ENCODE assay signal across 1 cellular context in the genomic region with DNA sequence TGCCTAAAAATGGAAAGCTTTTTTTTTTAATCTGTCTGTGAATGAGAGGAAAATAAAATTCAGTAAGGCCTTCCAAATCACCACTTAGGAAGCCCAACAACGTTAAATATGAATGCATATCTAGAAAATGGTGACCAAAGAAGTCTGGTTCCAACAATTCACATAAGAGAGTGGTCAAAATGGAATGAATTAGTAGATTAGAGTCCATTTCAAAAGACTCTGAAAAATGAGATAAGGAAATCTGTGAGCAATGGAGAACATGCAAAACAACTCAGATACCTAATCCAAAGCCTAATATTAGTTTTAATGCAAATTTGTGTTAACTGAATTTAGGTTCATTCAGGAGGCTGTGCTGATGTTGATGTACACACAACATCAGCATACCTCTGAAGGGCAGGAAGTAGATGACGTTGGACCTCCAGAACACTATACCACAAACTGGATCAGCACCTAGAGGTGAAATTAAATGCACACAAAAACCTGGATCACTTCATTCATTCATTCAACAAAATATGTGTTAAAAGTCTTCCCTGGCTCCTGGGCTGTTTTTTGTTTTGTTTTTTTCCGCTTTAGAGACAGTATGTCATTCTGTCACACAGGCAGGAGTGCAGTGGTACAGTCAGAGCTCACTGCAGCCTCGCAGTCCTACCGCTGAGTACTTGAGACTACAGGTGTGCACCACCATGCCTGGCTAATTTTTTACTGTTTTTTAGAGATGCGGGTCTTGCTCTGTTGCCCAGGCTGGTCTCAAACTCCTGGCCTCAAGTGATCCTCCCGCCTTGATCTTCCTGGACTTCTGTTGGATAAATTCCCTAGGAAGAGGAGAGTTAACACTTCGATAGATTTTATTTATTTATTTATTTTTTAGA.
TF ChIP-seq lines count a peak whose summit lies in the region.

No MANE protein-coding gene starts in this region.

TF ChIP-seq in IMR-90, 13 proteins besides CTCF, POLR2A, EP300 and RAD21:
- no peak for TF ChIP-seq BHLHE40 (IDR thresholded peaks at IDR 0.05; ENCODE audit: low read depth, low read length)
- no peak for TF ChIP-seq CEBPB (IDR thresholded peaks at IDR 0.05; ENCODE audit: low read depth, low read length)
- no peak for TF ChIP-seq RCOR1 (IDR thresholded peaks at IDR 0.05; ENCODE audit: insufficient replicate concordance, low read length)
- TF ChIP-seq, protein P1, sequence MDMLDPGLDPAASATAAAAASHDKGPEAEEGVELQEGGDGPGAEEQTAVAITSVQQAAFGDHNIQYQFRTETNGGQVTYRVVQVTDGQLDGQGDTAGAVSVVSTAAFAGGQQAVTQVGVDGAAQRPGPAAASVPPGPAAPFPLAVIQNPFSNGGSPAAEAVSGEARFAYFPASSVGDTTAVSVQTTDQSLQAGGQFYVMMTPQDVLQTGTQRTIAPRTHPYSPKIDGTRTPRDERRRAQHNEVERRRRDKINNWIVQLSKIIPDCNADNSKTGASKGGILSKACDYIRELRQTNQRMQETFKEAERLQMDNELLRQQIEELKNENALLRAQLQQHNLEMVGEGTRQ (IDR thresholded peaks at IDR 0.05; ENCODE audit: low read depth, low read length): no peak
- TF ChIP-seq SMC3 (IDR thresholded peaks at IDR 0.05; ENCODE audit: low read depth, low read length): no peak
- no peak for TF ChIP-seq CHD1 (IDR thresholded peaks at IDR 0.05; ENCODE audit: low read depth, low read length)
- no peak for TF ChIP-seq MXI1 (IDR thresholded peaks at IDR 0.05; ENCODE audit: borderline replicate concordance, low read depth, low read length)
- no peak for TF ChIP-seq NFE2L2 (IDR thresholded peaks at IDR 0.05; ENCODE audit: low read depth, low read length)
- TF ChIP-seq FOS (IDR thresholded peaks at IDR 0.05; ENCODE audit: low read depth, low read length): no peak
- no peak for TF ChIP-seq ELK1 (IDR thresholded peaks at IDR 0.05; ENCODE audit: borderline replicate concordance, low read depth, low read length)
- TF ChIP-seq MAFK (IDR thresholded peaks at IDR 0.05; ENCODE audit: low read depth, low read length): no peak
- TF ChIP-seq RFX5 (IDR thresholded peaks at IDR 0.05; ENCODE audit: low read depth, low read length): no peak
- no peak for TF ChIP-seq MAZ (IDR thresholded peaks at IDR 0.05; ENCODE audit: borderline replicate concordance, low read depth, low read length)
